1 cellular context compared by ENCODE assay signal in genomic region chr5:115586525-115587146, GRCh38.
TF ChIP-seq lines count a peak whose summit lies in the region.

No MANE protein-coding gene starts in this region.

TF ChIP-seq in H1, 55 proteins besides CTCF, POLR2A, EP300 and RAD21:
- TF ChIP-seq USF2 (IDR thresholded peaks at IDR 0.05; ENCODE audit: low read length), result no peak
- no peak for TF ChIP-seq MAFK (IDR thresholded peaks at IDR 0.05; ENCODE audit: low read depth, low read length)
- TF ChIP-seq E2F6 (IDR thresholded peaks at IDR 0.05), result no peak
- TF ChIP-seq MAX (IDR thresholded peaks at IDR 0.05), result no peak
- TF ChIP-seq CTBP2 (IDR thresholded peaks at IDR 0.05; ENCODE audit: borderline replicate concordance, insufficient read depth, insufficient read length, low read length), result no peak
- TF ChIP-seq CBX5 (IDR thresholded peaks at IDR 0.05; ENCODE audit: low read depth, low read length), result no peak
- TF ChIP-seq RNF2 (IDR thresholded peaks at IDR 0.05; ENCODE audit: borderline replicate concordance, low read depth, low read length, missing control alignments, poor library complexity, severe bottlenecking), result no peak
- no peak for TF ChIP-seq RFX5 (IDR thresholded peaks at IDR 0.05; ENCODE audit: borderline replicate concordance, low read depth, low read length)
- TF ChIP-seq TCF12 (IDR thresholded peaks at IDR 0.05; ENCODE audit: low read depth, low read length), result no peak
- no peak for TF ChIP-seq BACH1 (IDR thresholded peaks at IDR 0.05; ENCODE audit: low read length)
- no peak for TF ChIP-seq CBX8 (IDR thresholded peaks at IDR 0.05; ENCODE audit: borderline replicate concordance, low read depth, low read length)
- no peak for TF ChIP-seq JUN (IDR thresholded peaks at IDR 0.05; ENCODE audit: low read depth, low read length)
- no peak for TF ChIP-seq TAF1 (IDR thresholded peaks at IDR 0.05; ENCODE audit: low read depth, low read length)
- no peak for TF ChIP-seq NRF1 (IDR thresholded peaks at IDR 0.05; ENCODE audit: low read depth, low read length)
- no peak for TF ChIP-seq ATF2 (IDR thresholded peaks at IDR 0.05; ENCODE audit: low read length)
- no peak for TF ChIP-seq JUND (IDR thresholded peaks at IDR 0.05; ENCODE audit: low read length)
